ENCODE assay signal across 35 cellular contexts in genomic region chr12:111251099-111251498, GRCh38.
"Had no signal": no experiment of that assay in that cellular context is flagged by ENCODE, and none has a peak within 500 bp of the region (broad histone marks: within the 10 kb centered on the region; RNA-seq: fewer than 3 reads in every experiment).

No MANE protein-coding gene starts in this region.

- H3K27me3 ChIP-seq: ascending aorta, brain microvascular endothelial cell had no signal

- DNase-seq: activated CD4-positive, alpha-beta memory T cell treated with anti-CD3 and anti-CD28 coated beads, Interleukin-2, amount 10 ng/mL, durations not matched to agents 7 days and 5 days; activated CD4-positive, alpha-beta T cell treated with anti-CD3 and anti-CD28 coated beads for 1 hour; activated CD4-positive, alpha-beta T cell treated with anti-CD3 and anti-CD28 coated beads for 36 hours; activated CD4-positive, alpha-beta T cell treated with anti-CD3 and anti-CD28 coated beads for 48 hours; activated CD4-positive, alpha-beta T cell treated with anti-CD3 and anti-CD28 coated beads, Interleukin-2, amount 10 ng/mL, durations not matched to agents 7 days and 5 days; activated CD4-positive, alpha-beta T cell treated with anti-CD3 and anti-CD28 coated beads, Interleukin-2, amount 50 U/mL, for 48 hours; activated CD4-positive, CD25-positive, alpha-beta regulatory T cell; activated CD8-positive, alpha-beta memory T cell treated with anti-CD3 and anti-CD28 coated beads, Interleukin-2, amount 50 U/mL, for 4 hours; activated effector memory CD4-positive, alpha-beta T cell treated with anti-CD3 and anti-CD28 coated beads, Interleukin-2, amount 50 U/mL, for 16 hours; activated gamma-delta T cell treated with Interleukin-2 at 50 U/mL for 16 hours; activated naive CD4-positive, alpha-beta T cell; activated naive CD4-positive, alpha-beta T cell treated with anti-CD3 and anti-CD28 coated beads, Interleukin-2, amount 10 ng/mL, durations not matched to agents 7 days and 5 days; activated naive CD8-positive, alpha-beta T cell treated with anti-CD3 and anti-CD28 coated beads for 36 hours; activated T-cell treated with anti-CD3 and anti-CD28 coated beads for 4 hours; activated T-cell treated with anti-CD3 and anti-CD28 coated beads, Interleukin-2, amount 50 U/mL, for 1 hour; activated T-cell treated with anti-CD3 and anti-CD28 coated beads, Interleukin-2, amount 50 U/mL, for 4 hours; activated T-cell treated with anti-CD3 and anti-CD28 coated beads, Interleukin-2, amount 50 U/mL, for 72 hours; adrenal gland; amygdala; anterior cingulate cortex; brain microvascular endothelial cell; central memory CD4-positive, alpha-beta T cell; SW 1271; T-helper 1 cell; T-helper 2 cell; T-helper 9 cell had no signal

- H3K4me3 ChIP-seq: adrenal gland, ascending aorta, breast epithelium had no signal

- ATAC-seq: activated CD4-positive, alpha-beta T cell treated with anti-CD3 and anti-CD28 coated beads for 36 hours; activated CD4-positive, CD25-positive, alpha-beta regulatory T cell treated with anti-CD3 and anti-CD28 coated beads, Interleukin-2, amount 50 U/mL, for 24 hours; activated naive CD4-positive, alpha-beta T cell treated with anti-CD3 and anti-CD28 coated beads, Interleukin-2, amount 50 U/mL, for 72 hours; activated T-cell treated with anti-CD3 and anti-CD28 coated beads, Interleukin-2, amount 50 U/mL, for 4 hours; activated T-cell treated with anti-CD3 and anti-CD28 coated beads, Interleukin-2, amount 50 U/mL, for 72 hours; activated T-helper 17 cell treated with anti-CD3 and anti-CD28 coated beads, Interleukin-2, amount 50 U/mL, for 72 hours had no signal

- H3K4me3 Mint-ChIP-seq: activated CD4-positive, alpha-beta memory T cell treated with anti-CD3 and anti-CD28 coated beads, Interleukin-2, amount 10 ng/mL, durations not matched to agents 7 days and 5 days; activated CD4-positive, alpha-beta T cell treated with anti-CD3 and anti-CD28 coated beads for 36 hours; activated CD4-positive, alpha-beta T cell treated with anti-CD3 and anti-CD28 coated beads, Interleukin-2, amount 10 ng/mL, durations not matched to agents 7 days and 5 days; activated naive CD4-positive, alpha-beta T cell treated with anti-CD3 and anti-CD28 coated beads, Interleukin-2, amount 10 ng/mL, durations not matched to agents 7 days and 5 days; activated naive CD8-positive, alpha-beta T cell treated with anti-CD3 and anti-CD28 coated beads for 36 hours; activated T-cell treated with anti-CD3 and anti-CD28 coated beads, Interleukin-2, amount 50 U/mL, for 4 hours; activated T-cell treated with anti-CD3 and anti-CD28 coated beads, Interleukin-2, amount 50 U/mL, for 72 hours; activated T-helper 1 cell treated with anti-CD3 and anti-CD28 coated beads, Interleukin-12 subunit alpha, Interleukin-12 subunit beta, Interleukin-2, Interleukin-4 antibody, amounts not matched to agents 30 ng/mL and 10 ng/mL and 1 ng/mL, durations not matched to agents 14 hours and 24 hours and 36 hours; activated T-helper 17 cell treated with anti-CD3 and anti-CD28 coated beads, Interleukin-2, amount 50 U/mL, for 72 hours; T-helper 1 cell treated with Interleukin-12 subunit alpha and Interleukin-12 subunit beta and Interleukin-4 antibody, amounts not matched to agents 30 μg/mL and 1 μg/mL, for 36 hours; T-helper 2 cell treated with Interferon-gamma antibody and Interleukin-4, amounts not matched to agents 5 μg/mL and 100 μg/mL, for 36 hours had no signal

- H3K36me3 ChIP-seq: adrenal gland, ascending aorta, brain microvascular endothelial cell, breast epithelium had no signal

- H3K27me3 Mint-ChIP-seq: activated CD4-positive, alpha-beta T cell treated with anti-CD3 and anti-CD28 coated beads, Interleukin-2, amount 10 ng/mL, durations not matched to agents 7 days and 5 days; activated naive CD8-positive, alpha-beta T cell treated with anti-CD3 and anti-CD28 coated beads for 36 hours had no signal

- H3K4me1 ChIP-seq: adrenal gland, ascending aorta, breast epithelium had no signal

- H3K27ac ChIP-seq: adrenal gland, ascending aorta, brain microvascular endothelial cell, breast epithelium, VCaP had no signal

- H3K4me1 Mint-ChIP-seq: activated CD4-positive, alpha-beta memory T cell treated with anti-CD3 and anti-CD28 coated beads, Interleukin-2, amount 10 ng/mL, durations not matched to agents 7 days and 5 days; activated CD4-positive, alpha-beta T cell treated with anti-CD3 and anti-CD28 coated beads for 36 hours; activated CD4-positive, alpha-beta T cell treated with anti-CD3 and anti-CD28 coated beads, Interleukin-2, amount 10 ng/mL, durations not matched to agents 7 days and 5 days; activated naive CD4-positive, alpha-beta T cell treated with anti-CD3 and anti-CD28 coated beads, Interleukin-2, amount 10 ng/mL, durations not matched to agents 7 days and 5 days; activated naive CD8-positive, alpha-beta T cell treated with anti-CD3 and anti-CD28 coated beads for 36 hours; activated T-helper 17 cell treated with anti-CD3 and anti-CD28 coated beads, Interleukin-2, amount 50 U/mL, for 72 hours had no signal

- H3K9me3 ChIP-seq: adrenal gland had no signal

- H3K27ac Mint-ChIP-seq: activated CD4-positive, alpha-beta memory T cell treated with anti-CD3 and anti-CD28 coated beads, Interleukin-2, amount 10 ng/mL, durations not matched to agents 7 days and 5 days; activated CD4-positive, alpha-beta T cell treated with anti-CD3 and anti-CD28 coated beads for 36 hours; activated CD4-positive, alpha-beta T cell treated with anti-CD3 and anti-CD28 coated beads, Interleukin-2, amount 10 ng/mL, durations not matched to agents 7 days and 5 days; activated naive CD4-positive, alpha-beta T cell treated with anti-CD3 and anti-CD28 coated beads, Interleukin-2, amount 10 ng/mL, durations not matched to agents 7 days and 5 days; activated naive CD4-positive, alpha-beta T cell treated with anti-CD3 and anti-CD28 coated beads, Interleukin-2, amount 50 U/mL, for 72 hours; activated naive CD8-positive, alpha-beta T cell treated with anti-CD3 and anti-CD28 coated beads for 36 hours; activated T-cell treated with anti-CD3 and anti-CD28 coated beads, Interleukin-2, amount 50 U/mL, for 72 hours; activated T-helper 1 cell treated with anti-CD3 and anti-CD28 coated beads, Interleukin-12 subunit alpha, Interleukin-12 subunit beta, Interleukin-2, Interleukin-4 antibody, amounts not matched to agents 30 ng/mL and 10 ng/mL and 1 ng/mL, durations not matched to agents 14 hours and 24 hours and 36 hours; activated T-helper 17 cell treated with anti-CD3 and anti-CD28 coated beads, Interleukin-2, amount 50 U/mL, for 72 hours; T-helper 1 cell treated with Interleukin-12 subunit alpha and Interleukin-12 subunit beta and Interleukin-4 antibody, amounts not matched to agents 30 μg/mL and 1 μg/mL, for 36 hours; T-helper 2 cell treated with Interferon-gamma antibody and Interleukin-4, amounts not matched to agents 5 μg/mL and 100 μg/mL, for 36 hours had no signal

- H3K36me3 Mint-ChIP-seq: activated naive CD4-positive, alpha-beta T cell treated with anti-CD3 and anti-CD28 coated beads, Interleukin-2, amount 10 ng/mL, durations not matched to agents 7 days and 5 days; activated naive CD4-positive, alpha-beta T cell treated with anti-CD3 and anti-CD28 coated beads, Interleukin-2, amount 50 U/mL, for 72 hours; activated naive CD8-positive, alpha-beta T cell treated with anti-CD3 and anti-CD28 coated beads for 36 hours had no signal

- H3K9me3 Mint-ChIP-seq: activated CD4-positive, alpha-beta memory T cell treated with anti-CD3 and anti-CD28 coated beads, Interleukin-2, amount 10 ng/mL, durations not matched to agents 7 days and 5 days; activated CD4-positive, alpha-beta T cell treated with anti-CD3 and anti-CD28 coated beads, Interleukin-2, amount 10 ng/mL, durations not matched to agents 7 days and 5 days; activated naive CD4-positive, alpha-beta T cell treated with anti-CD3 and anti-CD28 coated beads, Interleukin-2, amount 10 ng/mL, durations not matched to agents 7 days and 5 days; activated naive CD4-positive, alpha-beta T cell treated with anti-CD3 and anti-CD28 coated beads, Interleukin-2, amount 50 U/mL, for 72 hours; activated naive CD8-positive, alpha-beta T cell treated with anti-CD3 and anti-CD28 coated beads for 36 hours; activated T-cell treated with anti-CD3 and anti-CD28 coated beads, Interleukin-2, amount 50 U/mL, for 4 hours; activated T-cell treated with anti-CD3 and anti-CD28 coated beads, Interleukin-2, amount 50 U/mL, for 72 hours; activated T-helper 1 cell treated with anti-CD3 and anti-CD28 coated beads, Interleukin-12 subunit alpha, Interleukin-12 subunit beta, Interleukin-2, Interleukin-4 antibody, amounts not matched to agents 30 ng/mL and 10 ng/mL and 1 ng/mL, durations not matched to agents 14 hours and 24 hours and 36 hours; activated T-helper 17 cell treated with anti-CD3 and anti-CD28 coated beads, Interleukin-2, amount 50 U/mL, for 72 hours; T-helper 1 cell treated with Interleukin-12 subunit alpha and Interleukin-12 subunit beta and Interleukin-4 antibody, amounts not matched to agents 30 μg/mL and 1 μg/mL, for 36 hours; T-helper 2 cell treated with Interferon-gamma antibody and Interleukin-4, amounts not matched to agents 5 μg/mL and 100 μg/mL, for 36 hours had no signal
